25 cellular contexts compared by ENCODE assay signal in genomic region chr13:66171821-66172220, GRCh38.
"Had no signal": no experiment of that assay in that cellular context is flagged by ENCODE, and none has a peak within 500 bp of the region (broad histone marks: within the 10 kb centered on the region; RNA-seq: fewer than 3 reads in every experiment).

No MANE protein-coding gene starts in this region.

- H3K9me3 ChIP-seq: esophagus muscularis mucosa, gastrocnemius medialis, left lung, sigmoid colon, transverse colon had no signal

- H3K4me3 Mint-ChIP-seq: activated B cell treated with CpG ODN at 0.5 μM for 24 hours; activated CD4-positive, alpha-beta T cell treated with anti-CD3 and anti-CD28 coated beads for 36 hours; activated naive CD8-positive, alpha-beta T cell; activated T-cell treated with anti-CD3 and anti-CD28 coated beads, Interleukin-2, amount 50 U/mL, for 24 hours; activated T-helper 17 cell treated with anti-CD3 and anti-CD28 coated beads, Interleukin-2, amount 50 U/mL, for 72 hours; naive thymus-derived CD4-positive, alpha-beta T cell; neural progenitor cell; stimulated activated naive B cell treated with anti-CD40 and anti-IgM and Interleukin-4, amounts not matched to agents 10 μg/mL and 1 μg/mL and 100 μg/mL, for 72 hours had no signal

- DNase-seq: activated B cell treated with CpG ODN at 0.5 μM for 24 hours; activated CD4-positive, alpha-beta T cell treated with anti-CD3 and anti-CD28 coated beads for 36 hours; activated CD4-positive, alpha-beta T cell treated with anti-CD3 and anti-CD28 coated beads, Interleukin-2, amount 50 U/mL, for 4 hours; activated CD8-positive, alpha-beta memory T cell treated with anti-CD3 and anti-CD28 coated beads for 24 hours; activated CD8-positive, alpha-beta memory T cell treated with anti-CD3 and anti-CD28 coated beads, Interleukin-2, amount 50 U/mL, for 4 hours; activated naive CD4-positive, alpha-beta T cell; activated T-cell treated with anti-CD3 and anti-CD28 coated beads, Interleukin-2, amount 50 U/mL, for 24 hours; amniotic stem cell; cerebellar nuclear complex; gastrocnemius medialis; hippocampal formation; kidney glomerular epithelial cell; left lung; naive thymus-derived CD4-positive, alpha-beta T cell; sigmoid colon; stimulated activated CD4-positive, alpha-beta T cell treated with anti-CD3 and anti-CD28 coated beads, Interleukin-15, amount 100 ng/mL, for 24 hours; stimulated activated CD8-positive, alpha-beta memory T cell treated with anti-CD3 and anti-CD28 coated beads, Interleukin-4, amount 100 ng/mL, for 48 hours; stimulated activated naive B cell treated with anti-CD40 and anti-IgM and Interleukin-4, amounts not matched to agents 10 μg/mL and 1 μg/mL and 100 μg/mL, for 72 hours; transverse colon had no signal

- H3K36me3 ChIP-seq: esophagus muscularis mucosa, gastrocnemius medialis, left lung, neural progenitor cell, sigmoid colon, transverse colon had no signal

- H3K9me3 Mint-ChIP-seq: activated B cell treated with CpG ODN at 0.5 μM for 24 hours; activated T-cell treated with anti-CD3 and anti-CD28 coated beads, Interleukin-2, amount 50 U/mL, for 24 hours; neural progenitor cell; stimulated activated naive B cell treated with anti-CD40 and anti-IgM and Interleukin-4, amounts not matched to agents 10 μg/mL and 1 μg/mL and 100 μg/mL, for 72 hours had no signal

- H3K4me3 ChIP-seq: coronary artery, esophagus muscularis mucosa, gastrocnemius medialis, left lung, neural progenitor cell, sigmoid colon, smooth muscle cell, transverse colon had no signal

- H3K4me1 Mint-ChIP-seq: activated B cell treated with CpG ODN at 0.5 μM for 24 hours; activated CD4-positive, alpha-beta T cell treated with anti-CD3 and anti-CD28 coated beads for 36 hours; activated T-helper 17 cell treated with anti-CD3 and anti-CD28 coated beads, Interleukin-2, amount 50 U/mL, for 72 hours; naive thymus-derived CD4-positive, alpha-beta T cell; stimulated activated naive B cell treated with anti-CD40 and anti-IgM and Interleukin-4, amounts not matched to agents 10 μg/mL and 1 μg/mL and 100 μg/mL, for 72 hours had no signal

- H3K27ac ChIP-seq: coronary artery, esophagus muscularis mucosa, gastrocnemius medialis, left lung, neural progenitor cell, sigmoid colon, transverse colon had no signal

- H3K27me3 ChIP-seq: esophagus muscularis mucosa, gastrocnemius medialis, left lung, neural progenitor cell, sigmoid colon, transverse colon had no signal

- H3K27ac Mint-ChIP-seq: activated B cell treated with CpG ODN at 0.5 μM for 24 hours; activated CD4-positive, alpha-beta T cell treated with anti-CD3 and anti-CD28 coated beads for 36 hours; activated naive CD8-positive, alpha-beta T cell; activated T-cell treated with anti-CD3 and anti-CD28 coated beads, Interleukin-2, amount 50 U/mL, for 24 hours; activated T-helper 17 cell treated with anti-CD3 and anti-CD28 coated beads, Interleukin-2, amount 50 U/mL, for 72 hours; naive thymus-derived CD4-positive, alpha-beta T cell; neural progenitor cell; stimulated activated naive B cell treated with anti-CD40 and anti-IgM and Interleukin-4, amounts not matched to agents 10 μg/mL and 1 μg/mL and 100 μg/mL, for 72 hours had no signal

- H3K27me3 Mint-ChIP-seq: activated B cell treated with CpG ODN at 0.5 μM for 24 hours; activated CD4-positive, alpha-beta T cell treated with anti-CD3 and anti-CD28 coated beads for 36 hours; activated naive CD8-positive, alpha-beta T cell; activated T-cell treated with anti-CD3 and anti-CD28 coated beads, Interleukin-2, amount 50 U/mL, for 24 hours; activated T-helper 17 cell treated with anti-CD3 and anti-CD28 coated beads, Interleukin-2, amount 50 U/mL, for 72 hours; naive thymus-derived CD4-positive, alpha-beta T cell; stimulated activated naive B cell treated with anti-CD40 and anti-IgM and Interleukin-4, amounts not matched to agents 10 μg/mL and 1 μg/mL and 100 μg/mL, for 72 hours had no signal

- H3K36me3 Mint-ChIP-seq: activated naive CD8-positive, alpha-beta T cell; naive thymus-derived CD4-positive, alpha-beta T cell; neural progenitor cell; stimulated activated naive B cell treated with anti-CD40 and anti-IgM and Interleukin-4, amounts not matched to agents 10 μg/mL and 1 μg/mL and 100 μg/mL, for 72 hours had no signal

- H3K9ac ChIP-seq: neural progenitor cell had no signal

- ATAC-seq: activated CD4-positive, alpha-beta T cell treated with anti-CD3 and anti-CD28 coated beads for 36 hours; activated T-helper 17 cell treated with anti-CD3 and anti-CD28 coated beads, Interleukin-2, amount 50 U/mL, for 72 hours; gastrocnemius medialis; left lung; naive thymus-derived CD4-positive, alpha-beta T cell; stimulated activated naive B cell treated with anti-CD40 and anti-IgM and Interleukin-4, amounts not matched to agents 10 μg/mL and 1 μg/mL and 100 μg/mL, for 72 hours had no signal

- H2AFZ ChIP-seq: neural progenitor cell had no signal

- H3K4me1 ChIP-seq: esophagus muscularis mucosa, gastrocnemius medialis, left lung, neural progenitor cell, sigmoid colon, transverse colon had no signal

- H3K4me2 ChIP-seq: neural progenitor cell, smooth muscle cell had no signal
